In genomic region chr10:72309290-72310240, GRCh38 we compare ENCODE assay signal across 8 cellular contexts. TPM values are rescaled to one million over a fixed set of nuclear protein-coding genes. Genes with fewer than 3 reads are reported as not detected.
A peak's percentile ranks its signal among the peaks of the same experiment; 100 is the strongest.
DNase-seq lines count a peak whose midpoint lies in the region; ATAC-seq and TF ChIP-seq lines count a peak whose summit lies in the region.

No MANE protein-coding gene starts in this region.

- H3K4me3 ChIP-seq in endodermal cell (ENCODE audit: low read length) = no peak overlapping the region

- peak; percentile 78 to 86 (median 86) for ATAC-seq in natural killer cell

- H3K9me3 ChIP-seq in endodermal cell (ENCODE audit: control insufficient read depth, low read length) = no peaks in the 10 kb centered on the region

- H3K4me1 ChIP-seq in endodermal cell (ENCODE audit: control insufficient read depth, insufficient read depth, low read length) = peaks cover 2% of the 10 kb centered on the region

- intact Hi-C loops in natural killer cell (cut with micrococcal nuclease) = no loop called here

- H3K27ac ChIP-seq in endodermal cell (ENCODE audit: low read depth, low read length) = no peak overlapping the region

- H3K9ac ChIP-seq in endodermal cell (ENCODE audit: extremely low read depth, low read length, poor library complexity, severe bottlenecking) = no peak overlapping the region

- H3K27me3 Mint-ChIP-seq in endodermal cell (ENCODE audit: insufficient read depth) = no peaks in the 10 kb centered on the region
- H3K27me3 Mint-ChIP-seq in natural killer cell (ENCODE audit: low read depth in 2 of 2) = no peaks in the 10 kb centered on the region

- no peak overlapping the region for H3K4me3 Mint-ChIP-seq in endodermal cell
- peak overlapping the region; percentile 72 for H3K4me3 Mint-ChIP-seq in natural killer cell

- H3K27ac Mint-ChIP-seq in endodermal cell (no peak overlapping the region), natural killer cell (peak overlapping the region; percentile 74 to 88)

- in situ Hi-C loops in GM13976 (cut with MboI; ENCODE audit: low sequenced_read_pairs, unreplicated experiment) = no loop called here

- H3K27me3 ChIP-seq in endodermal cell (ENCODE audit: control insufficient read depth, insufficient read depth, low read length, poor library complexity, severe bottlenecking) = no peaks in the 10 kb centered on the region

- H3K9me3 Mint-ChIP-seq in endodermal cell (no peaks in the 10 kb centered on the region), natural killer cell (no peaks in the 10 kb centered on the region)

- H3K4me1 Mint-ChIP-seq in endodermal cell (peaks cover 8% of the 10 kb centered on the region), natural killer cell (peaks cover 39 to 42% of the 10 kb centered on the region in 2 donors)

- H3K36me3 ChIP-seq in endodermal cell (ENCODE audit: control insufficient read depth, insufficient read depth, low read length) = no peaks in the 10 kb centered on the region

- TF ChIP-seq CTCF in endodermal cell (conservative IDR thresholded peaks at IDR 0.05) (no peak), natural killer cell (IDR thresholded peaks at IDR 0.05) (no peak), GM13976 (IDR thresholded peaks at IDR 0.05; ENCODE audit: borderline replicate concordance, control extremely low read depth, extremely low read depth, insufficient read depth, missing control alignments) (no peak)

- H3K36me3 Mint-ChIP-seq in endodermal cell (ENCODE audit: low read depth) = no peaks in the 10 kb centered on the region
- no peaks in the 10 kb centered on the region for H3K36me3 Mint-ChIP-seq in natural killer cell

- DNase-seq in AG20443 (ENCODE audit: low spot score) (peak; percentile 46), NCI-H1694 treated with DMSO at 0.1 percent for 48 hours (lab: John Stamatoyannopoulos, UW) (peak; percentile 56), endodermal cell (peak; percentile 63), natural killer cell (no peak), GM13976 (ENCODE audit: low spot score) (no peak), T1000 (lab: John Stamatoyannopoulos, UW) (no peak), GM19240 (ENCODE audit: insufficient read length, low spot score) (no peak), epidermal melanocyte (ENCODE audit: insufficient read length, low spot score) (no peak)

- WGBS in endodermal cell (ENCODE audit: insufficient coverage in 1 of 2, insufficient read length in 1 of 2), 2 experiments = 89 to 91% methylated on average over 19 to 21 of the region's 21 CpGs

RNA-seq across cellular contexts. Expression of gene DDIT4, which starts 35.8 kb away (rescaled TPM):
- 10 to 100 TPM; 20.5 to 30.2 TPM for total RNA-seq in endodermal cell
- 178 TPM for polyA plus RNA-seq in endodermal cell (2013, experiment 1 of 2)
- 119 TPM for polyA plus RNA-seq in endodermal cell (2013, experiment 2 of 2)
- total RNA-seq in natural killer cell = 100 to 1,000 TPM; 174 to 232 (median 200) TPM

RNA-seq across cellular contexts. Expression of gene DNAJB12, which starts 45.2 kb away (rescaled TPM):
- total RNA-seq in endodermal cell = 10 to 100 TPM; 22.6 to 27.5 TPM
- 18.3 TPM for polyA plus RNA-seq in endodermal cell (2013, experiment 1 of 2)
- 17.5 TPM for polyA plus RNA-seq in endodermal cell (2013, experiment 2 of 2)
- total RNA-seq in natural killer cell = 10 to 100 TPM; 47.3 to 54.2 (median 48.7) TPM

Comparison
In these comparisons a context has a peak if more than half of its experiments do, and no peak if none do; other contexts are left out.
1. DNase-seq: peak in AG20443 (single experiment), NCI-H1694 treated with DMSO at 0.1 percent for 48 hours (single experiment) and endodermal cell (single experiment); none in natural killer cell (single experiment), GM13976 (single experiment), T1000 (single experiment), GM19240 (single experiment) and epidermal melanocyte (single experiment).
2. RNA of gene DDIT4, which starts 35.8 kb away (total RNA-seq): 174 to 232 TPM in natural killer cell; 20.5 to 30.2 TPM in endodermal cell; every median in the first group is over 4 times any median in the second.